ENCODE assay signal across 8 cellular contexts in genomic region chr15:67176195-67176971, GRCh38.
DNase-seq lines count a peak whose midpoint lies in the region; ATAC-seq lines count a peak whose summit lies in the region.

No MANE protein-coding gene starts in this region.

- no peak for ATAC-seq in T-helper 17 cell
- no peak for ATAC-seq in HG03196 (IDR thresholded peaks at IDR 0.05; ENCODE audit: unreplicated experiment)
- no peak for ATAC-seq in HG02678 (IDR thresholded peaks at IDR 0.05; ENCODE audit: unreplicated experiment)
- ATAC-seq in GM21447 (IDR thresholded peaks at IDR 0.05; ENCODE audit: unreplicated experiment), result no peak

- no peaks in the 10 kb centered on the region for H3K27me3 Mint-ChIP-seq in T-helper 1 cell treated with Interleukin-12 subunit alpha and Interleukin-12 subunit beta and Interleukin-4 antibody, amounts not matched to agents 30 μg/mL and 1 μg/mL, for 36 hours (ENCODE audit: low read depth)
- H3K27me3 Mint-ChIP-seq in T-helper 17 cell, result no peaks in the 10 kb centered on the region

- DNase-seq in T-helper 1 cell (no peak), T-helper 17 cell (no peak), iPS-NIHi11 (ENCODE audit: low spot score) (peak; percentile 39)

- H3K27me3 ChIP-seq in subcutaneous abdominal adipose tissue (ENCODE audit: control insufficient read depth in 5 of 5, insufficient read depth in 4 of 5, low read length in 5 of 5), result no peaks in the 10 kb centered on the region

- peaks cover 6 to 34% (median 22%) of the 10 kb centered on the region in 5 donors for H3K4me1 ChIP-seq in subcutaneous abdominal adipose tissue (ENCODE audit: control insufficient read depth in 5 of 5, insufficient read depth in 5 of 5, low read length in 5 of 5)

- H3K4me3 ChIP-seq in subcutaneous abdominal adipose tissue (ENCODE audit: low read depth in 1 of 5, low read length in 5 of 5), result peak overlapping the region in 3 of 5 donors; percentile 11 to 37 (median 36)

- H3K9me3 ChIP-seq in T-helper 17 cell (ENCODE audit: control insufficient read depth, low read length, poor library complexity, severe bottlenecking) (no peaks in the 10 kb centered on the region), subcutaneous abdominal adipose tissue (ENCODE audit: control insufficient read depth in 5 of 5, low read length in 5 of 5) (no peaks in the 10 kb centered on the region)

- H3K9ac ChIP-seq in subcutaneous abdominal adipose tissue (ENCODE audit: low read length in 5 of 5), result peak overlapping the region in 2 of 5 donors; percentile 3 to 45

- peaks cover 0 to 68% (median 47%) of the 10 kb centered on the region in 5 donors for H3K36me3 ChIP-seq in subcutaneous abdominal adipose tissue (ENCODE audit: control insufficient read depth in 5 of 5, insufficient read depth in 5 of 5, low read length in 5 of 5)

- no peaks in the 10 kb centered on the region for H3K9me3 Mint-ChIP-seq in T-helper 1 cell treated with Interleukin-12 subunit alpha and Interleukin-12 subunit beta and Interleukin-4 antibody, amounts not matched to agents 30 μg/mL and 1 μg/mL, for 36 hours

- H3K36me3 Mint-ChIP-seq in T-helper 1 cell treated with Interleukin-12 subunit alpha and Interleukin-12 subunit beta and Interleukin-4 antibody, amounts not matched to agents 30 μg/mL and 1 μg/mL, for 36 hours (ENCODE audit: low read depth), result peaks cover 63% of the 10 kb centered on the region
- H3K36me3 Mint-ChIP-seq in T-helper 17 cell (ENCODE audit: low read depth), result peaks cover 17% of the 10 kb centered on the region

- H3K4me3 Mint-ChIP-seq in T-helper 1 cell treated with Interleukin-12 subunit alpha and Interleukin-12 subunit beta and Interleukin-4 antibody, amounts not matched to agents 30 μg/mL and 1 μg/mL, for 36 hours, result no peak overlapping the region
- no peak overlapping the region for H3K4me3 Mint-ChIP-seq in T-helper 17 cell

- H3K27ac Mint-ChIP-seq in T-helper 1 cell treated with Interleukin-12 subunit alpha and Interleukin-12 subunit beta and Interleukin-4 antibody, amounts not matched to agents 30 μg/mL and 1 μg/mL, for 36 hours, result peak overlapping the region; percentile 71
- peak overlapping the region; percentile 95 for H3K27ac Mint-ChIP-seq in T-helper 17 cell

- H3K27ac ChIP-seq in subcutaneous abdominal adipose tissue (ENCODE audit: low read depth, low read length), result peak overlapping the region; percentile 67

- peaks cover 55% of the 10 kb centered on the region for H3K4me1 Mint-ChIP-seq in T-helper 1 cell treated with Interleukin-12 subunit alpha and Interleukin-12 subunit beta and Interleukin-4 antibody, amounts not matched to agents 30 μg/mL and 1 μg/mL, for 36 hours (ENCODE audit: low read depth)
- peaks cover 54% of the 10 kb centered on the region for H3K4me1 Mint-ChIP-seq in T-helper 17 cell
